ENCODE assay signal across 8 cellular contexts in the genomic region with DNA sequence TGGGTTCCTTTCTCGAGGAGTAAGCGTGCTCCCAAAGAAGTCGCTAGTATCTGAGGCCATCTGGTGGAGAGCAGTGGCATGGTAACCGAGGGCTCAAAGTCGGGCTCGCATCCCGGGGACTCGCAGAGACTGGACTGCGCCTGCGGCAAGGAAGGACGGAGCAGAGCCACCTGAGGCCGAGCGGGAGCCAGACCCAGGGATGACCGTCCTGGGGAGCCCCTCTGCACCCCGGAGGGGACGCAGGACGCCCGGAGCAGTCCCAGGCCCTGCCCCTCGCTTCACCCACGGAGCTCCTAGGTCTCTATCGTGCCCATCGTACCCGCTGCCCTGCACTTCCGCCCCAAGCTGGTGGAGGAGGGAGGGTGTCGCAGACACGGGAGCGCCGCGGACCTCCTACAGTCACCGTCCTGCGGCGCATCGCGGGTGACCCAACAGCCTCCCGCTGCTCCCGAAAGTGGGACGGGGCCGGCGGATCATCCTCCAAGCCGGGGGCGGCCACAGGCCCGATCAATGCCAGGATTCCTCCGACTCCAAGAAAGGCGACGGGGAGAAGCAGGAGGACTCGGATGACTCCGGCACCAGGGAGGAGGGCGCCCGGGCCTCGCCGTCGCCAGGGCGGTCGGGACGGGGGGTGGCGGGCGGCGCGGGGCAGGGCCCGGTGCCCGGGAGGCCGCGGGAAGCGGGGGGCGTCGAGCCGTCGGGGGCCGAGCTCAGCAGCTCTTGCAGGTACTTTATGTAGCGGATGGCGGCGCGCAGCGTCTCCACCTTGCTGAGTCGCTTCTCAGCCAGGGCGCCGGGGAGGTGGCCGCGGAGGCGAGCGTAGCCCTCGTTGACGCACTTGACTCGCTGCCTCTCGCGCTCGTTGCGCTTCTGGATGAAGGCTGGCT. TPM values are rescaled to one million over a fixed set of nuclear protein-coding genes. Genes with fewer than 3 reads are reported as not detected.
DNase-seq lines count a peak whose midpoint lies in the region; TF ChIP-seq lines count a peak whose summit lies in the region.

No MANE protein-coding gene starts in this region.

- POLR2A ChIA-PET in HEK293 (lab: Yijun Ruan, JAX), result interaction anchor here (1.1 to 1.6 kb wide), 3 partner anchors 135 to 445 kb away, joined by 3 to 7 read pairs (median 4); a partner anchor contains a TSS

- H3K4me3 ChIP-seq in HEK293 (ENCODE audit: low read depth, low read length) (peak overlapping the region; percentile 71), SK-N-MC (peak overlapping the region; percentile 82), suprapubic skin (peak overlapping the region; percentile 66)

- H3K4me1 ChIP-seq in HEK293 (ENCODE audit: control insufficient read depth, insufficient read depth, low read length), result no peaks in the 10 kb centered on the region
- H3K4me1 ChIP-seq in suprapubic skin, result peaks cover 14% of the 10 kb centered on the region

- no peak for TF ChIP-seq EP300 in suprapubic skin (IDR thresholded peaks at IDR 0.05)

- 3% methylated on average over 13 of the region's 88 CpGs for WGBS in suprapubic skin

- DNase-seq in ELR (ENCODE audit: low read depth) (peak; percentile 94), MV-4-11 (lab: John Stamatoyannopoulos, UW) (peak; percentile 78), SK-N-MC (ENCODE audit: low read depth, low spot score) (peak; percentile 55), glomerular endothelial cell (ENCODE audit: extremely low read depth, low read depth, low spot score) (peak; percentile 65), occipital lobe (lab: John Stamatoyannopoulos, UW) (peak; percentile 87), suprapubic skin (ENCODE audit: low spot score in 2 of 2) (peak; percentile 89 to 90)
- peak; percentile 75 for DNase-seq in activated naive CD4-positive, alpha-beta T cell treated with anti-CD3 and anti-CD28 coated beads, Interleukin-2, amount 50 U/mL, for 16 hours

- TF ChIP-seq POLR2A in suprapubic skin (IDR thresholded peaks at IDR 0.05), result no peak

- H3K9me3 ChIP-seq in HEK293 (ENCODE audit: control insufficient read depth, insufficient read depth, low read depth, low read length), result no peaks in the 10 kb centered on the region
- H3K9me3 ChIP-seq in SK-N-MC (ENCODE audit: low read depth, low read length), result no peaks in the 10 kb centered on the region
- no peaks in the 10 kb centered on the region for H3K9me3 ChIP-seq in suprapubic skin

- CTCF ChIA-PET in HEK293 (lab: Yijun Ruan, JAX), result interaction anchor here (0.5 to 3.5 kb wide), 20 partner anchors 10 to 556 kb away, joined by 3 to 44 read pairs (median 4); no protein-coding TSS in a partner anchor

- H3K9ac ChIP-seq in SK-N-MC (ENCODE audit: insufficient read length), result no peak overlapping the region

- TF ChIP-seq CTCF in HEK293 (tag by site-specific recombination; IDR thresholded peaks at IDR 0.05) (peak; percentile 97), suprapubic skin (IDR thresholded peaks at IDR 0.05) (peak; percentile 79 to 82)

- peaks cover 9% of the 10 kb centered on the region for H3K27me3 ChIP-seq in suprapubic skin

- H3K36me3 ChIP-seq in HEK293 (ENCODE audit: control insufficient read depth in 2 of 2, insufficient read depth in 1 of 2, low read length in 2 of 2) (no peaks in the 10 kb centered on the region), SK-N-MC (ENCODE audit: insufficient read depth, low read length) (no peaks in the 10 kb centered on the region), suprapubic skin (no peaks in the 10 kb centered on the region)

- H3K27ac ChIP-seq in HEK293 (ENCODE audit: extremely low read depth, low read depth, low read length), result peak overlapping the region; percentile 32; the same call in 1 of the 2 replicates
- H3K27ac ChIP-seq in SK-N-MC, result no peak overlapping the region
- H3K27ac ChIP-seq in suprapubic skin, result no peak overlapping the region

TF ChIP-seq in HEK293, 187 proteins besides CTCF, POLR2A, EP300 and RAD21 (continues in another document):
- TF ChIP-seq ZBTB17 (tag by site-specific recombination; IDR thresholded peaks at IDR 0.05) (peak; percentile 99), ZBTB20 (tag by site-specific recombination; IDR thresholded peaks at IDR 0.05) (peak; percentile 34; the same call in 1 of the 2 replicates), IKZF3 (tag by site-specific recombination; IDR thresholded peaks at IDR 0.05) (peak; percentile 93), YY2 (tag by site-specific recombination; IDR thresholded peaks at IDR 0.05) (no peak), ZNF335 (tag by site-specific recombination; conservative IDR thresholded peaks at IDR 0.05) (peak; percentile 62), ZNF140 (tag by site-specific recombination; IDR thresholded peaks at IDR 0.05) (no peak), ZNF239 (tag by site-specific recombination; IDR thresholded peaks at IDR 0.05) (no peak), EGR2 (tag by site-specific recombination; IDR thresholded peaks at IDR 0.05; ENCODE audit: low read depth) (peak; percentile 52), ZNF423 (tag by site-specific recombination; IDR thresholded peaks at IDR 0.05) (peak; percentile 59; the same call in 1 of the 2 replicates), ZNF654 (tag by site-specific recombination; IDR thresholded peaks at IDR 0.05; ENCODE audit: low read depth) (peak; percentile 87), ZNF121 (tag by site-specific recombination; IDR thresholded peaks at IDR 0.05) (no peak), ZNF2 (tag by site-specific recombination; IDR thresholded peaks at IDR 0.05) (peak; percentile 78), TCF7L2 (IDR thresholded peaks at IDR 0.05; ENCODE audit: borderline replicate concordance, low read depth, low read length) (no peak), ZNF600 (tag by site-specific recombination; IDR thresholded peaks at IDR 0.05) (peak; percentile 99)
- TF ChIP-seq, protein P1, sequence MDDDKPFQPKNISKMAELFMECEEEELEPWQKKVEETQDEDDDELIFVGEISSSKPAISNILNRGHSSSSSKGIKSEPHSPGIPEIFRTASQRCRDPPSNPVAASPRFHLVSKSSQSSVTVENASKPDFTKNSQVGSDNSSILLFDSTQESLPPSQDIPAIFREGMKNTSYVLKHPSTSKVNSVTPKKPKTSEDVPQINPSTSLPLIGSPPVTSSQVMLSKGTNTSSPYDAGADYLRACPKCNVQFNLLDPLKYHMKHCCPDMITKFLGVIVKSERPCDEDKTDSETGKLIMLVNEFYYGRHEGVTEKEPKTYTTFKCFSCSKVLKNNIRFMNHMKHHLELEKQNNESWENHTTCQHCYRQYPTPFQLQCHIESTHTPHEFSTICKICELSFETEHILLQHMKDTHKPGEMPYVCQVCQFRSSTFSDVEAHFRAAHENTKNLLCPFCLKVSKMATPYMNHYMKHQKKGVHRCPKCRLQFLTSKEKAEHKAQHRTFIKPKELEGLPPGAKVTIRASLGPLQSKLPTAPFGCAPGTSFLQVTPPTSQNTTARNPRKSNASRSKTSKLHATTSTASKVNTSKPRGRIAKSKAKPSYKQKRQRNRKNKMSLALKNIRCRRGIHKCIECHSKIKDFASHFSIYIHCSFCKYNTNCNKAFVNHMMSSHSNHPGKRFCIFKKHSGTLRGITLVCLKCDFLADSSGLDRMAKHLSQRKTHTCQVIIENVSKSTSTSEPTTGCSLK (tag by site-specific recombination; IDR thresholded peaks at IDR 0.05), result no peak
- TF ChIP-seq, protein P2, sequence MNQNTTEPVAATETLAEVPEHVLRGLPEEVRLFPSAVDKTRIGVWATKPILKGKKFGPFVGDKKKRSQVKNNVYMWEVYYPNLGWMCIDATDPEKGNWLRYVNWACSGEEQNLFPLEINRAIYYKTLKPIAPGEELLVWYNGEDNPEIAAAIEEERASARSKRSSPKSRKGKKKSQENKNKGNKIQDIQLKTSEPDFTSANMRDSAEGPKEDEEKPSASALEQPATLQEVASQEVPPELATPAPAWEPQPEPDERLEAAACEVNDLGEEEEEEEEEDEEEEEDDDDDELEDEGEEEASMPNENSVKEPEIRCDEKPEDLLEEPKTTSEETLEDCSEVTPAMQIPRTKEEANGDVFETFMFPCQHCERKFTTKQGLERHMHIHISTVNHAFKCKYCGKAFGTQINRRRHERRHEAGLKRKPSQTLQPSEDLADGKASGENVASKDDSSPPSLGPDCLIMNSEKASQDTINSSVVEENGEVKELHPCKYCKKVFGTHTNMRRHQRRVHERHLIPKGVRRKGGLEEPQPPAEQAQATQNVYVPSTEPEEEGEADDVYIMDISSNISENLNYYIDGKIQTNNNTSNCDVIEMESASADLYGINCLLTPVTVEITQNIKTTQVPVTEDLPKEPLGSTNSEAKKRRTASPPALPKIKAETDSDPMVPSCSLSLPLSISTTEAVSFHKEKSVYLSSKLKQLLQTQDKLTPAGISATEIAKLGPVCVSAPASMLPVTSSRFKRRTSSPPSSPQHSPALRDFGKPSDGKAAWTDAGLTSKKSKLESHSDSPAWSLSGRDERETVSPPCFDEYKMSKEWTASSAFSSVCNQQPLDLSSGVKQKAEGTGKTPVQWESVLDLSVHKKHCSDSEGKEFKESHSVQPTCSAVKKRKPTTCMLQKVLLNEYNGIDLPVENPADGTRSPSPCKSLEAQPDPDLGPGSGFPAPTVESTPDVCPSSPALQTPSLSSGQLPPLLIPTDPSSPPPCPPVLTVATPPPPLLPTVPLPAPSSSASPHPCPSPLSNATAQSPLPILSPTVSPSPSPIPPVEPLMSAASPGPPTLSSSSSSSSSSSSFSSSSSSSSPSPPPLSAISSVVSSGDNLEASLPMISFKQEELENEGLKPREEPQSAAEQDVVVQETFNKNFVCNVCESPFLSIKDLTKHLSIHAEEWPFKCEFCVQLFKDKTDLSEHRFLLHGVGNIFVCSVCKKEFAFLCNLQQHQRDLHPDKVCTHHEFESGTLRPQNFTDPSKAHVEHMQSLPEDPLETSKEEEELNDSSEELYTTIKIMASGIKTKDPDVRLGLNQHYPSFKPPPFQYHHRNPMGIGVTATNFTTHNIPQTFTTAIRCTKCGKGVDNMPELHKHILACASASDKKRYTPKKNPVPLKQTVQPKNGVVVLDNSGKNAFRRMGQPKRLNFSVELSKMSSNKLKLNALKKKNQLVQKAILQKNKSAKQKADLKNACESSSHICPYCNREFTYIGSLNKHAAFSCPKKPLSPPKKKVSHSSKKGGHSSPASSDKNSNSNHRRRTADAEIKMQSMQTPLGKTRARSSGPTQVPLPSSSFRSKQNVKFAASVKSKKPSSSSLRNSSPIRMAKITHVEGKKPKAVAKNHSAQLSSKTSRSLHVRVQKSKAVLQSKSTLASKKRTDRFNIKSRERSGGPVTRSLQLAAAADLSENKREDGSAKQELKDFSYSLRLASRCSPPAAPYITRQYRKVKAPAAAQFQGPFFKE (tag by site-specific recombination; IDR thresholded peaks at IDR 0.05; ENCODE audit: borderline replicate concordance), result no peak

RNA-seq across cellular contexts. Expression of a gene that starts 2.3 kb away (rescaled TPM):
- not detected in 2 replicates for total RNA-seq in glomerular endothelial cell
- total RNA-seq in occipital lobe, result under 0.01 TPM
- total RNA-seq in suprapubic skin, result not detected

RNA-seq across cellular contexts. Expression of a gene that starts 12.5 kb away (rescaled TPM):
- total RNA-seq in glomerular endothelial cell (not detected in 2 replicates), occipital lobe (0.16 TPM), suprapubic skin (not detected)

RNA-seq across cellular contexts. Expression of a gene that starts 39.8 kb away (rescaled TPM):
- 66.0 and 80.0 TPM in 2 replicates for total RNA-seq in glomerular endothelial cell
- 54.4 TPM for total RNA-seq in occipital lobe
- total RNA-seq in suprapubic skin, result 10 to 100 TPM; 38.1 to 50.8 (median 40.7) TPM
